Comparison of ENCODE assay signal across 30 cellular contexts in genomic region chr15:58649175-58649574, GRCh38.
"Had no signal": no experiment of that assay in that cellular context is flagged by ENCODE, and none has a peak within 500 bp of the region (broad histone marks: within the 10 kb centered on the region; RNA-seq: fewer than 3 reads in every experiment).

No MANE protein-coding gene starts in this region.

- H3K4me1 Mint-ChIP-seq: activated CD4-positive, alpha-beta T cell treated with anti-CD3 and anti-CD28 coated beads for 36 hours had no signal

- H3K27ac Mint-ChIP-seq: activated CD4-positive, alpha-beta memory T cell treated with anti-CD3 and anti-CD28 coated beads for 36 hours; activated CD4-positive, alpha-beta T cell treated with anti-CD3 and anti-CD28 coated beads for 36 hours; activated CD4-positive, alpha-beta T cell treated with anti-CD3 and anti-CD28 coated beads, Interleukin-2, amount 10 ng/mL, durations not matched to agents 24 days and 14 days; activated CD8-positive, alpha-beta memory T cell treated with anti-CD3 and anti-CD28 coated beads, Interleukin-2, amount 10 ng/mL, durations not matched to agents 7 days and 5 days; activated CD8-positive, alpha-beta T cell treated with anti-CD3 and anti-CD28 coated beads, Interleukin-2, amount 10 ng/mL, durations not matched to agents 7 days and 5 days; activated naive CD4-positive, alpha-beta T cell treated with anti-CD3 and anti-CD28 coated beads for 36 hours; activated T-helper 1 cell treated with anti-CD3 and anti-CD28 coated beads, Interleukin-12 subunit alpha, Interleukin-12 subunit beta, Interleukin-2, Interleukin-4 antibody, amounts not matched to agents 30 ng/mL and 10 ng/mL and 1 ng/mL, durations not matched to agents 14 hours and 24 hours and 36 hours; activated T-helper 2 cell treated with anti-CD3 and anti-CD28 coated beads, Interferon-gamma antibody, Interleukin-2, Interleukin-4, amounts not matched to agents 10 μg/mL and 5 μg/mL and 100 μg/mL, durations not matched to agents 14 hours and 24 hours and 36 hours had no signal

- H3K9me3 ChIP-seq: esophagus muscularis mucosa, gastrocnemius medialis, heart left ventricle had no signal

- ATAC-seq: activated CD4-positive, alpha-beta T cell treated with anti-CD3 and anti-CD28 coated beads for 36 hours; activated CD8-positive, alpha-beta memory T cell treated with anti-CD3 and anti-CD28 coated beads, Interleukin-2, amount 10 ng/mL, durations not matched to agents 7 days and 5 days; activated CD8-positive, alpha-beta T cell treated with anti-CD3 and anti-CD28 coated beads, Interleukin-2, amount 10 ng/mL, durations not matched to agents 7 days and 5 days; effector memory CD8-positive, alpha-beta T cell; foreskin keratinocyte; gastrocnemius medialis; heart left ventricle had no signal

- H3K27ac ChIP-seq: brain microvascular endothelial cell, esophagus muscularis mucosa, foreskin keratinocyte, gastrocnemius medialis, heart left ventricle had no signal

- DNase-seq: activated CD4-positive, alpha-beta memory T cell treated with anti-CD3 and anti-CD28 coated beads for 36 hours; activated CD4-positive, alpha-beta T cell treated with anti-CD3 and anti-CD28 coated beads for 36 hours; activated CD4-positive, alpha-beta T cell treated with anti-CD3 and anti-CD28 coated beads, Interleukin-2, amount 10 ng/mL, durations not matched to agents 24 days and 14 days; activated CD4-positive, CD25-positive, alpha-beta regulatory T cell; activated CD4-positive, CD25-positive, alpha-beta regulatory T cell treated with anti-CD3 and anti-CD28 coated beads, Interleukin-2, amount 50 U/mL, for 72 hours; activated CD8-positive, alpha-beta memory T cell treated with anti-CD3 and anti-CD28 coated beads, Interleukin-2, amount 10 ng/mL, durations not matched to agents 7 days and 5 days; activated CD8-positive, alpha-beta memory T cell treated with anti-CD3 and anti-CD28 coated beads, Interleukin-2, amount 50 U/mL, for 4 hours; activated CD8-positive, alpha-beta T cell treated with anti-CD3 and anti-CD28 coated beads, Interleukin-2, amount 10 ng/mL, durations not matched to agents 7 days and 5 days; activated effector memory CD4-positive, alpha-beta T cell treated with anti-CD3 and anti-CD28 coated beads, Interleukin-2, amount 50 U/mL, for 16 hours; activated naive CD4-positive, alpha-beta T cell treated with anti-CD3 and anti-CD28 coated beads for 36 hours; activated T-cell treated with anti-CD3 and anti-CD28 coated beads, Interleukin-2, amount 50 U/mL, for 1 hour; activated T-cell treated with anti-CD3 and anti-CD28 coated beads, Interleukin-2, amount 50 U/mL, for 48 hours; amniotic stem cell; anterior cingulate cortex; brain microvascular endothelial cell; cortex of kidney; dermis blood vessel endothelial cell; effector CD4-positive, alpha-beta T cell; effector memory CD8-positive, alpha-beta T cell; erythroblast; foreskin keratinocyte; gastrocnemius medialis; glutamatergic neuron; heart left ventricle; T-helper 1 cell; T-helper 2 cell had no signal

- H3K9me3 Mint-ChIP-seq: activated CD4-positive, alpha-beta memory T cell treated with anti-CD3 and anti-CD28 coated beads for 36 hours; activated naive CD4-positive, alpha-beta T cell treated with anti-CD3 and anti-CD28 coated beads for 36 hours; activated T-helper 1 cell treated with anti-CD3 and anti-CD28 coated beads, Interleukin-12 subunit alpha, Interleukin-12 subunit beta, Interleukin-2, Interleukin-4 antibody, amounts not matched to agents 30 ng/mL and 10 ng/mL and 1 ng/mL, durations not matched to agents 14 hours and 24 hours and 36 hours; activated T-helper 2 cell treated with anti-CD3 and anti-CD28 coated beads, Interferon-gamma antibody, Interleukin-2, Interleukin-4, amounts not matched to agents 10 μg/mL and 5 μg/mL and 100 μg/mL, durations not matched to agents 14 hours and 24 hours and 36 hours; effector memory CD8-positive, alpha-beta T cell had no signal

- H3K27me3 ChIP-seq: brain microvascular endothelial cell, esophagus muscularis mucosa, foreskin keratinocyte, gastrocnemius medialis, heart left ventricle had no signal

- H3K4me3 Mint-ChIP-seq: activated CD4-positive, alpha-beta memory T cell treated with anti-CD3 and anti-CD28 coated beads for 36 hours; activated CD4-positive, alpha-beta T cell treated with anti-CD3 and anti-CD28 coated beads for 36 hours; activated CD4-positive, alpha-beta T cell treated with anti-CD3 and anti-CD28 coated beads, Interleukin-2, amount 10 ng/mL, durations not matched to agents 24 days and 14 days; activated CD8-positive, alpha-beta memory T cell treated with anti-CD3 and anti-CD28 coated beads, Interleukin-2, amount 10 ng/mL, durations not matched to agents 7 days and 5 days; activated CD8-positive, alpha-beta T cell treated with anti-CD3 and anti-CD28 coated beads, Interleukin-2, amount 10 ng/mL, durations not matched to agents 7 days and 5 days; activated naive CD4-positive, alpha-beta T cell treated with anti-CD3 and anti-CD28 coated beads for 36 hours; activated naive CD8-positive, alpha-beta T cell; activated T-helper 1 cell treated with anti-CD3 and anti-CD28 coated beads, Interleukin-12 subunit alpha, Interleukin-12 subunit beta, Interleukin-2, Interleukin-4 antibody, amounts not matched to agents 30 ng/mL and 10 ng/mL and 1 ng/mL, durations not matched to agents 14 hours and 24 hours and 36 hours; effector memory CD8-positive, alpha-beta T cell had no signal

- H3K27me3 Mint-ChIP-seq: activated CD4-positive, alpha-beta memory T cell treated with anti-CD3 and anti-CD28 coated beads for 36 hours; activated CD4-positive, alpha-beta T cell treated with anti-CD3 and anti-CD28 coated beads for 36 hours; activated CD4-positive, alpha-beta T cell treated with anti-CD3 and anti-CD28 coated beads, Interleukin-2, amount 10 ng/mL, durations not matched to agents 24 days and 14 days; activated CD8-positive, alpha-beta memory T cell treated with anti-CD3 and anti-CD28 coated beads, Interleukin-2, amount 10 ng/mL, durations not matched to agents 7 days and 5 days; activated naive CD8-positive, alpha-beta T cell; effector memory CD8-positive, alpha-beta T cell had no signal

- H3K4me3 ChIP-seq: esophagus muscularis mucosa, gastrocnemius medialis, heart left ventricle had no signal

- H3K4me1 ChIP-seq: esophagus muscularis mucosa, foreskin keratinocyte, gastrocnemius medialis, heart left ventricle had no signal

- H3K36me3 ChIP-seq: gastrocnemius medialis had no signal
